28 cellular contexts compared by ENCODE assay signal in the genomic region with DNA sequence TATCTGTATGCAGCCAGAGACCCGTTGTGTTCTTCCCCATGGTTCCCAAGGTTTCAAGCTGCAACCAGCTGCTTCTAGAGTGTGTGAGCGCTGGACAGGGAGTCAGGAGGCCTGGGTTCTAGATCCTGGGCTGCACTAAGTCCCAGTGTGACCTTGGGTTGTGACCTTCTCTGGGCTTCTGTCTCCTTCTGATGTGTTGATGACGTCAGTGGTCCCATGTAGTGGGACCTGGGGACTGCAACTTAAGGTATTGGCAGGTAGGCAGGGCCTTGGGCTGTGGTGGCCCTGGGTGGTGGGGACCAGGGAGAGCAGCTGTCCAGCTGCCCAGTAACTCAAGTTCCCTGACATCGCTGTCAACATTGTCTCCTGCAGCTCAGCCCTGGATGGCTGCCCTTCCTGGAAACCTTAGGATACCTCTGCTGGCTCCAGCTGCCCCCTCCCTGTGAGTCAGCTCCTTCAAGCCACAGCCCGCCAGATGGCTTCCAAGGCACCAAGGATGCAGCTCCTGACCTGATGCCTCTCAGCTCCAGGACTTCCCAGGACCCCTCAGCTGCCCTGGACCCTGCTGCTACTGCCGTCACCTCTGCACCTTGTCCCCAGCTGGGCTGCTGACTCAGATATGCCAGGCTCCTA. TPM values are rescaled to one million over a fixed set of nuclear protein-coding genes. Genes with fewer than 3 reads are reported as not detected.
A peak's percentile ranks its signal among the peaks of the same experiment; 100 is the strongest.
DNase-seq lines count a peak whose midpoint lies in the region; ATAC-seq, FAIRE-seq and TF ChIP-seq lines count a peak whose summit lies in the region.
"Had no signal": no experiment of that assay in that cellular context is flagged by ENCODE, and none has a peak within 500 bp of the region (broad histone marks: within the 10 kb centered on the region; RNA-seq: fewer than 3 reads in every experiment).

No MANE protein-coding gene starts in this region.

- intact Hi-C loops in Calu3 (cut with micrococcal nuclease; ENCODE audit: unreplicated experiment): no loop called here

- no peak for TF ChIP-seq CTCF in Calu3 (IDR thresholded peaks at IDR 0.05; ENCODE audit: unreplicated experiment)
- TF ChIP-seq CTCF in nephron progenitor cell (IDR thresholded peaks at IDR 0.05): no peak

- H3K36me3 Mint-ChIP-seq in Calu3 (ENCODE audit: insufficient read depth, unreplicated experiment): no peaks in the 10 kb centered on the region
- no peaks in the 10 kb centered on the region for H3K36me3 Mint-ChIP-seq in activated T-helper 17 cell treated with anti-CD3 and anti-CD28 coated beads, Interleukin-2, amount 50 U/mL, for 72 hours (ENCODE audit: low read depth)
- no peaks in the 10 kb centered on the region for H3K36me3 Mint-ChIP-seq in nephron progenitor cell (ENCODE audit: low read depth)
- H3K36me3 Mint-ChIP-seq: activated CD8-positive, alpha-beta memory T cell treated with anti-CD3 and anti-CD28 coated beads, Interleukin-2, amount 10 ng/mL, durations not matched to agents 7 days and 5 days; CD4-positive, alpha-beta memory T cell had no signal

- ATAC-seq in activated T-helper 17 cell treated with anti-CD3 and anti-CD28 coated beads, Interleukin-2, amount 50 U/mL, for 72 hours (replicated peaks): no peak
- ATAC-seq in HG02642 (IDR thresholded peaks at IDR 0.05; ENCODE audit: poor library complexity, unreplicated experiment) (no peak), GM18907 (IDR thresholded peaks at IDR 0.05; ENCODE audit: unreplicated experiment) (no peak)
- ATAC-seq: activated CD8-positive, alpha-beta memory T cell treated with anti-CD3 and anti-CD28 coated beads, Interleukin-2, amount 10 ng/mL, durations not matched to agents 7 days and 5 days; activated T-cell treated with anti-CD3 and anti-CD28 coated beads, Interleukin-2, amount 50 U/mL, for 72 hours; mucosa of descending colon; sciatic nerve had no signal

- DNase-seq in Calu3 (no peak), H54 (ENCODE audit: insufficient read length, low spot score) (peak; percentile 61), nephron progenitor cell (no peak), SKM-1 (lab: John Stamatoyannopoulos, UW; ENCODE audit: unreplicated experiment) (no peak)
- DNase-seq: activated CD4-positive, alpha-beta T cell treated with anti-CD3 and anti-CD28 coated beads, Interleukin-2, amount 50 U/mL, for 1 hour; activated CD8-positive, alpha-beta memory T cell treated with anti-CD3 and anti-CD28 coated beads, Interleukin-2, amount 10 ng/mL, durations not matched to agents 7 days and 5 days; activated naive CD4-positive, alpha-beta T cell treated with anti-CD3 and anti-CD28 coated beads, Interleukin-2, amount 50 U/mL, for 16 hours; activated T-cell treated with anti-CD3 and anti-CD28 coated beads, Interleukin-2, amount 50 U/mL, for 72 hours; aorta; CD4-positive, alpha-beta memory T cell; central memory CD4-positive, alpha-beta T cell; DMS53; mucosa of descending colon; NCI-H510A treated with DMSO at 0.1 percent for 48 hours; RPMI8226; stimulated activated CD4-positive, alpha-beta T cell treated with anti-CD3 and anti-CD28 coated beads, Interleukin-15, amount 100 ng/mL, for 24 hours had no signal

- CTCF ChIA-PET in Calu3 (lab: Charles Lee): interaction anchor here (0.6 to 1.4 kb wide), 3 partner anchors 31 to 120 kb away, joined by 3 to 5 read pairs (median 3); no protein-coding TSS in a partner anchor

- no TSS peak for BruUV-seq in Calu3 (replicated peaks; lab: Mats Ljungman, UMichigan)

- TF ChIP-seq POLR2A in H54 (IDR thresholded peaks at IDR 0.05; ENCODE audit: low read depth, low read length): no peak

- H3K27ac Mint-ChIP-seq in Calu3 (ENCODE audit: unreplicated experiment) (no peak overlapping the region), nephron progenitor cell (no peak overlapping the region)
- H3K27ac Mint-ChIP-seq in activated T-helper 17 cell treated with anti-CD3 and anti-CD28 coated beads, Interleukin-2, amount 50 U/mL, for 72 hours: no peak overlapping the region
- H3K27ac Mint-ChIP-seq: activated CD8-positive, alpha-beta memory T cell treated with anti-CD3 and anti-CD28 coated beads, Interleukin-2, amount 10 ng/mL, durations not matched to agents 7 days and 5 days; activated T-cell treated with anti-CD3 and anti-CD28 coated beads, Interleukin-2, amount 50 U/mL, for 72 hours; CD4-positive, alpha-beta memory T cell; dendritic cell treated with granulocyte-macrophage colony-stimulating factor and Interleukin-4, amounts not matched to agents 40 ng/mL and 50 ng/mL, for 4 days; stimulated activated naive CD8-positive, alpha-beta T cell treated with anti-CD3 and anti-CD28 coated beads, Interleukin-15, Interleukin-2, amounts not matched to agents 100 ng/mL and 50 ng/mL, for 24 hours had no signal

- no peaks in the 10 kb centered on the region for H3K4me1 Mint-ChIP-seq in Calu3 (ENCODE audit: low read depth, unreplicated experiment)
- H3K4me1 Mint-ChIP-seq in activated T-helper 17 cell treated with anti-CD3 and anti-CD28 coated beads, Interleukin-2, amount 50 U/mL, for 72 hours: peaks cover 4% of the 10 kb centered on the region
- peaks cover 55% of the 10 kb centered on the region for H3K4me1 Mint-ChIP-seq in nephron progenitor cell

- H3K9me3 Mint-ChIP-seq in Calu3 (ENCODE audit: low read depth, unreplicated experiment): no peaks in the 10 kb centered on the region
- no peaks in the 10 kb centered on the region for H3K9me3 Mint-ChIP-seq in activated T-helper 17 cell treated with anti-CD3 and anti-CD28 coated beads, Interleukin-2, amount 50 U/mL, for 72 hours
- H3K9me3 Mint-ChIP-seq in nephron progenitor cell: no peaks in the 10 kb centered on the region
- H3K9me3 Mint-ChIP-seq: activated T-cell treated with anti-CD3 and anti-CD28 coated beads, Interleukin-2, amount 50 U/mL, for 72 hours; CD4-positive, alpha-beta memory T cell; dendritic cell treated with granulocyte-macrophage colony-stimulating factor and Interleukin-4, amounts not matched to agents 40 ng/mL and 50 ng/mL, for 4 days; neural crest cell; stimulated activated naive CD8-positive, alpha-beta T cell treated with anti-CD3 and anti-CD28 coated beads, Interleukin-15, Interleukin-2, amounts not matched to agents 100 ng/mL and 50 ng/mL, for 24 hours had no signal

- FAIRE-seq in H54 (lab: Jason Lieb, UNC): no peak
- FAIRE-seq: keratinocyte had no signal

- H3K27me3 Mint-ChIP-seq in Calu3 (ENCODE audit: unreplicated experiment): peaks cover 89% of the 10 kb centered on the region
- peaks cover 41% of the 10 kb centered on the region for H3K27me3 Mint-ChIP-seq in activated T-helper 17 cell treated with anti-CD3 and anti-CD28 coated beads, Interleukin-2, amount 50 U/mL, for 72 hours
- peaks cover 81% of the 10 kb centered on the region for H3K27me3 Mint-ChIP-seq in nephron progenitor cell (ENCODE audit: low read depth, poor library complexity)

- H3K4me3 Mint-ChIP-seq in Calu3 (ENCODE audit: low read depth, unreplicated experiment): peak overlapping the region; percentile 17
- peak overlapping the region; percentile 49 for H3K4me3 Mint-ChIP-seq in activated T-helper 17 cell treated with anti-CD3 and anti-CD28 coated beads, Interleukin-2, amount 50 U/mL, for 72 hours
- peak overlapping the region; percentile 68 for H3K4me3 Mint-ChIP-seq in nephron progenitor cell
- H3K4me3 Mint-ChIP-seq: activated CD8-positive, alpha-beta memory T cell treated with anti-CD3 and anti-CD28 coated beads, Interleukin-2, amount 10 ng/mL, durations not matched to agents 7 days and 5 days; stimulated activated naive CD8-positive, alpha-beta T cell treated with anti-CD3 and anti-CD28 coated beads, Interleukin-15, Interleukin-2, amounts not matched to agents 100 ng/mL and 50 ng/mL, for 24 hours had no signal

RNA-seq across cellular contexts. Expression of gene PVALB, which starts 1.3 kb away (rescaled TPM):
- not detected in 2 replicates for total RNA-seq in Calu3 (2022)
- total RNA-seq in activated T-helper 17 cell treated with anti-CD3 and anti-CD28 coated beads, Interleukin-2, amount 50 U/mL, for 72 hours: not detected
- total RNA-seq: activated CD8-positive, alpha-beta memory T cell treated with anti-CD3 and anti-CD28 coated beads, Interleukin-2, amount 10 ng/mL, durations not matched to agents 7 days and 5 days; activated T-cell treated with anti-CD3 and anti-CD28 coated beads, Interleukin-2, amount 50 U/mL, for 72 hours; aorta; CD4-positive, alpha-beta memory T cell; H4; lower leg skin; mucosa of descending colon; posterior vena cava; sciatic nerve; T-helper 2 cell treated with Interferon-gamma antibody and Interleukin-4, amounts not matched to agents 100 ng/mL and 5 ng/mL, for 36 hours had no signal

RNA-seq across cellular contexts. Expression of gene IFT27, which starts 42.2 kb away (rescaled TPM):
- 41.0 and 47.0 TPM in 2 replicates for total RNA-seq in Calu3 (2022)
- total RNA-seq in activated T-helper 17 cell treated with anti-CD3 and anti-CD28 coated beads, Interleukin-2, amount 50 U/mL, for 72 hours: 10 to 100 TPM; 19.7 to 21.2 TPM

RNA-seq across cellular contexts. Expression of gene NCF4, which starts 42.7 kb away (rescaled TPM):
- 0.54 TPM in 1 of 2 replicates, not detected in the other for total RNA-seq in Calu3 (2022)
- 10 to 100 TPM; 40.6 to 60.1 TPM for total RNA-seq in activated T-helper 17 cell treated with anti-CD3 and anti-CD28 coated beads, Interleukin-2, amount 50 U/mL, for 72 hours
- total RNA-seq: H4, neural crest cell had no signal

Comparison
In these comparisons a context has a peak if more than half of its experiments do, and no peak if none do; other contexts are left out.
1. H3K4me3 Mint-ChIP-seq: peak in every context shown above with its lines; median percentile 68 in nephron progenitor cell; 49 in activated T-helper 17 cell treated with anti-CD3 and anti-CD28 coated beads, Interleukin-2, amount 50 U/mL, for 72 hours; 17 in Calu3.
2. RNA of gene NCF4, which starts 42.7 kb away (total RNA-seq): 40.6 to 60.1 TPM in activated T-helper 17 cell treated with anti-CD3 and anti-CD28 coated beads, Interleukin-2, amount 50 U/mL, for 72 hours; 0.54 TPM in Calu3; every median in the first group is over 10 times any median in the second.